Comparison of ENCODE assay signal across 8 cellular contexts in the genomic region with DNA sequence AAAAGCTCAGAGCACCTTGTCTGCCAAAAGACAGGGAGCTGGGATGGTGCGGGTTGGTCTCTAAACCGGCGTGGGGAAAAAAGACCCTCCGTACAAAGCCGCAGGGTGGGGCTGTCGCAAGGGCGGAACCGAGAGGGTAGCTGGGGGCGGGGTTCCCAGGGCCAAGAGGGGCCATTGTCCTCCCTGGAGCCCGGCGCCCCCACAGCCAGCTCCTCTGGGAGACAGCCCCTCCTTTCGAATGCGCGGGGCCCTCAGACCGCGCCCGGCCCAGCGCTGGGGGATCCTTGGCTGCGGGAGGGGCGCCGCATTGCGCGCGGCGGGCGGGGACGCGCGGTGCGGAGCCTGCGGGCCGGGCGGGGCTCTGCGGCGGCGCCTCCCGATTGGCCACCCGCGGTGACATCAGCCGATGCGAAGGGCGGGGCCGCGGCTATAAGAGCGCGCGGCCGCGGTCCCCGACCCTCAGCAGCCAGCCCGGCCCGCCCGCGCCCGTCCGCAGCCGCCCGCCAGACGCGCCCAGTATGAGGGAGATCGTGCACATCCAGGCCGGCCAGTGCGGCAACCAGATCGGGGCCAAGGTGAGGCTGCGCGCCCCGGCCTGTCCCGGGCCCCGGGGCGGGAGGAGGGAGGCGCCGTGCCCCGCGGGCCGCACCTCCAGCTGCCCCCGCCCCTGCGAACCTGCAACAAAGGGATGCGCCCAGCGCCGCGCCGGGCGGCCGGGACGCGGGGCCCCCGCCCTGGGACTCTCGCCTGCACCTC. TPM values are rescaled to one million over a fixed set of nuclear protein-coding genes. Genes with fewer than 3 reads are reported as not detected.
A peak's percentile ranks its signal among the peaks of the same experiment; 100 is the strongest.
DNase-seq lines count a peak whose midpoint lies in the region; ATAC-seq, FAIRE-seq and TF ChIP-seq lines count a peak whose summit lies in the region.

A gene (plus strand): TSS at position 459 of the 756 bp plus-strand sequence. CDS start 60 bp downstream, at position 519.

- no peaks in the 10 kb centered on the region for H3K9me3 ChIP-seq in small intestine (ENCODE audit: control insufficient read depth, low read depth)

- H3K27ac ChIP-seq in cingulate gyrus (ENCODE audit: low read depth, low read length) (peak within 1 kb of the TSS; percentile 85), small intestine (ENCODE audit: low read depth in 1 of 2, low read length in 1 of 2) (peak within 1 kb of the TSS; percentile 6 to 89)

- H3K4me3 ChIP-seq in LNCaP clone FGC (ENCODE audit: low read depth, low read length) (peak within 1 kb of the TSS; percentile 66), small intestine (ENCODE audit: low read depth in 1 of 2, low read length in 2 of 2) (peak within 1 kb of the TSS; percentile 34 to 56)

- no peaks in the 10 kb centered on the region for H3K36me3 ChIP-seq in small intestine (ENCODE audit: control insufficient read depth in 2 of 2, insufficient read depth in 2 of 2, low read length in 2 of 2)

- peak; percentile 51 for DNase-seq in activated naive CD4-positive, alpha-beta T cell treated with Interleukin-2 at 50 U/mL for 16 hours
- no peak for DNase-seq in activated naive CD4-positive, alpha-beta T cell (lab: John Stamatoyannopoulos, UW)
- DNase-seq in LNCaP clone FGC (ENCODE audit: low read depth) (no peak), SK-MEL-5 (ENCODE audit: low read depth, low spot score) (peak; percentile 74), islet precursor cell (peak; percentile 90), small intestine (peak; percentile 43)

- ATAC-seq in GM19351 (IDR thresholded peaks at IDR 0.05; ENCODE audit: unreplicated experiment), result no peak

- in situ Hi-C loops in SK-MEL-5 (cut with HindIII; ENCODE audit: low pct_unique_long_range_greater_than_20kb, low sequenced_read_pairs), result no loop called here

- FAIRE-seq in small intestine (lab: Jason Lieb, UNC), result no peak

- peaks cover 2 to 22% of the 10 kb centered on the region in 2 donors for H3K4me1 ChIP-seq in small intestine (ENCODE audit: control insufficient read depth in 2 of 2, insufficient read depth in 1 of 2, low read depth in 1 of 2, low read length in 1 of 2)

- H3K27me3 ChIP-seq in small intestine (ENCODE audit: control insufficient read depth in 2 of 2, insufficient read depth in 2 of 2, low read length in 2 of 2), result peaks cover 0 to 1% of the 10 kb centered on the region in 2 donors

- WGBS in small intestine, 3 donors, result 1% methylated on average over 42 to 88 of the region's 88 CpGs

- TF ChIP-seq CTCF in LNCaP clone FGC (IDR thresholded peaks at IDR 0.05; ENCODE audit: control insufficient read depth, extremely low read depth, insufficient read depth), result no peak

RNA-seq across cellular contexts. Expression of the gene that starts here (rescaled TPM):
- 208 and 219 TPM in 2 replicates for total RNA-seq in SK-MEL-5 (2014; rRNA removed; shearing (Covaris generic))
- 303 and 343 TPM in 2 replicates for polyA plus RNA-seq in SK-MEL-5 (2015; cell fraction: cytosol; rRNA removed)
- 288 and 317 TPM in 2 replicates for polyA plus RNA-seq in SK-MEL-5 (2015; cell fraction: nucleus; rRNA removed)
- polyA plus RNA-seq in small intestine, result 10 to 100 TPM in 1 of 3 donors, 1 to 10 TPM in 1, under 1 TPM in 1; 0.89 to 42.0 (median 2.7) TPM

Comparison
In these comparisons a context has a peak if more than half of its experiments do, and no peak if none do; other contexts are left out.
1. DNase-seq: peak in activated naive CD4-positive, alpha-beta T cell treated with Interleukin-2 at 50 U/mL for 16 hours (single experiment), SK-MEL-5 (single experiment), islet precursor cell (single experiment) and small intestine (single experiment); none in activated naive CD4-positive, alpha-beta T cell (0 of 4) and LNCaP clone FGC (single experiment).